Comparison of ENCODE assay signal across 8 cellular contexts in genomic region chr7:43869018-43869897, GRCh38. TPM values are rescaled to one million over a fixed set of nuclear protein-coding genes. Genes with fewer than 3 reads are reported as not detected.
DNase-seq lines count a peak whose midpoint lies in the region; ATAC-seq and TF ChIP-seq lines count a peak whose summit lies in the region.

TSS of gene MRPS24 (minus strand) at chr7:43869517. CDS start at chr7:43869495, 22 bp downstream.

- H3K27me3 Mint-ChIP-seq in dendritic cell treated with granulocyte-macrophage colony-stimulating factor and Interleukin-4, amounts not matched to agents 40 ng/mL and 50 ng/mL, for 4 days = no peaks in the 10 kb centered on the region

- H3K4me3 Mint-ChIP-seq in dendritic cell treated with granulocyte-macrophage colony-stimulating factor and Interleukin-4, amounts not matched to agents 40 ng/mL and 50 ng/mL, for 4 days = peak within 1 kb of the TSS; percentile 83

- DNase-seq in CD1c-positive myeloid dendritic cell (ENCODE audit: extremely low spot score) (peak; percentile 97), NCI-H774 (lab: John Stamatoyannopoulos, UW) (peak; percentile 91), left lung (peak; percentile 95 to 99)
- DNase-seq in activated CD4-positive, alpha-beta T cell treated with anti-CD3 and anti-CD28 coated beads, Interleukin-2, amount 50 U/mL, for 4 hours = peak; percentile 97
- peak; percentile 90 for DNase-seq in stimulated activated CD4-positive, alpha-beta T cell treated with anti-CD3 and anti-CD28 coated beads, Interleukin-2, amount 100 ng/mL, for 4 hours (ENCODE audit: low read depth)

- H3K4me1 ChIP-seq in left lung = peaks cover 10 to 29% of the 10 kb centered on the region in 2 donors

- peak within 1 kb of the TSS; percentile 98 for H3K27ac Mint-ChIP-seq in dendritic cell treated with granulocyte-macrophage colony-stimulating factor and Interleukin-4, amounts not matched to agents 40 ng/mL and 50 ng/mL, for 4 days

- H3K9me3 ChIP-seq in left lung = no peaks in the 10 kb centered on the region

- ATAC-seq in GM19397 (IDR thresholded peaks at IDR 0.05; ENCODE audit: unreplicated experiment) = peak; percentile 94
- peak; percentile 85 for ATAC-seq in HG03565 (IDR thresholded peaks at IDR 0.05; ENCODE audit: unreplicated experiment)
- peak; percentile 99 for ATAC-seq in left lung

- peak within 1 kb of the TSS; percentile 88 to 92 for H3K27ac ChIP-seq in left lung

- peak within 1 kb of the TSS; percentile 64 to 69 for H3K4me3 ChIP-seq in left lung

- peaks cover 27% of the 10 kb centered on the region for H3K36me3 Mint-ChIP-seq in dendritic cell treated with granulocyte-macrophage colony-stimulating factor and Interleukin-4, amounts not matched to agents 40 ng/mL and 50 ng/mL, for 4 days (ENCODE audit: low read depth)

- H3K4me1 Mint-ChIP-seq in dendritic cell treated with granulocyte-macrophage colony-stimulating factor and Interleukin-4, amounts not matched to agents 40 ng/mL and 50 ng/mL, for 4 days (ENCODE audit: low read depth) = peaks cover 51% of the 10 kb centered on the region

- H3K9me3 Mint-ChIP-seq in dendritic cell treated with granulocyte-macrophage colony-stimulating factor and Interleukin-4, amounts not matched to agents 40 ng/mL and 50 ng/mL, for 4 days = no peaks in the 10 kb centered on the region

- H3K36me3 ChIP-seq in left lung = peaks cover 0 to 23% of the 10 kb centered on the region in 2 donors

- H3K27me3 ChIP-seq in left lung = no peaks in the 10 kb centered on the region

- intact Hi-C loops in dendritic cell treated with granulocyte-macrophage colony-stimulating factor and Interleukin-4, amounts not matched to agents 40 ng/mL and 50 ng/mL, for 4 days (cut with micrococcal nuclease) = no loop called here
- intact Hi-C loops in left lung (cut with DNase I) = no loop called here

- no peak for TF ChIP-seq CTCF in left lung (IDR thresholded peaks at IDR 0.05)

RNA-seq across cellular contexts. Expression of gene MRPS24, which starts in this region (rescaled TPM):
- 10 to 100 TPM; 80.9 to 87.6 TPM for total RNA-seq in left lung

Comparison
In these comparisons a context has a peak if more than half of its experiments do, and no peak if none do; other contexts are left out.
1. Peak in every context shown above with its lines: DNase-seq, ATAC-seq, H3K4me3 ChIP-seq and H3K27ac ChIP-seq.